9 cellular contexts compared by ENCODE assay signal in genomic region chr4:146159384-146160058, GRCh38. TPM values are rescaled to one million over a fixed set of nuclear protein-coding genes. Genes with fewer than 3 reads are reported as not detected.
DNase-seq lines count a peak whose midpoint lies in the region; ATAC-seq and TF ChIP-seq lines count a peak whose summit lies in the region.
"Had no signal": no experiment of that assay in that cellular context is flagged by ENCODE, and none has a peak within 500 bp of the region (broad histone marks: within the 10 kb centered on the region; RNA-seq: fewer than 3 reads in every experiment).

No MANE protein-coding gene starts in this region.

- H3K27ac ChIP-seq in ACC112 (ENCODE audit: low read depth, low read length), result no peak overlapping the region
- no peak overlapping the region for H3K27ac ChIP-seq in upper lobe of left lung
- H3K27ac ChIP-seq in prostate gland, result no peak overlapping the region

- TF ChIP-seq POLR2A in upper lobe of left lung (IDR thresholded peaks at IDR 0.05), result no peak
- no peak for TF ChIP-seq POLR2A in prostate gland (IDR thresholded peaks at IDR 0.05)

- TF ChIP-seq CTCF in omental fat pad (IDR thresholded peaks at IDR 0.05) (no peak), upper lobe of left lung (IDR thresholded peaks at IDR 0.05) (no peak), prostate gland (IDR thresholded peaks at IDR 0.05) (no peak)

- no peak for TF ChIP-seq EP300 in upper lobe of left lung (IDR thresholded peaks at IDR 0.05)

- H3K36me3 ChIP-seq in ACC112 (ENCODE audit: insufficient read depth, low read length) (no peaks in the 10 kb centered on the region), upper lobe of left lung (no peaks in the 10 kb centered on the region), prostate gland (no peaks in the 10 kb centered on the region)

- peaks cover 0 to 10% (median 2%) of the 10 kb centered on the region in 4 donors for H3K9me3 ChIP-seq in upper lobe of left lung
- H3K9me3 ChIP-seq in prostate gland, result no peaks in the 10 kb centered on the region

- peaks cover 19% of the 10 kb centered on the region; the same call in 1 of the 2 replicates for H3K27me3 ChIP-seq in ACC112 (ENCODE audit: insufficient read depth, low read length)
- H3K27me3 ChIP-seq in upper lobe of left lung, result no peaks in the 10 kb centered on the region
- H3K27me3 ChIP-seq in prostate gland (replicated peaks; ENCODE audit: insufficient read depth), result no peaks in the 10 kb centered on the region

- WGBS in upper lobe of left lung, 2 donors, result 71 to 74% methylated on average over 4 of the region's 4 CpGs
- WGBS in prostate gland, result 69% methylated on average over 4 of the region's 4 CpGs

- H2AFZ ChIP-seq in ACC112 (ENCODE audit: low read length, unreplicated experiment), result peak overlapping the region; percentile 43

- H3K4me3 ChIP-seq in ACC112 (ENCODE audit: low read depth, low read length), result no peak overlapping the region
- no peak overlapping the region for H3K4me3 ChIP-seq in upper lobe of left lung
- no peak overlapping the region for H3K4me3 ChIP-seq in prostate gland

- ATAC-seq in GM18907 (IDR thresholded peaks at IDR 0.05; ENCODE audit: unreplicated experiment) (peak; percentile 75), HG02588 (IDR thresholded peaks at IDR 0.05; ENCODE audit: unreplicated experiment) (peak; percentile 77), HG03469 (IDR thresholded peaks at IDR 0.05; ENCODE audit: unreplicated experiment) (peak; percentile 69), omental fat pad (ENCODE audit: low FRiP score) (no peak), upper lobe of left lung (ENCODE audit: low FRiP score in 2 of 2) (no peak)

- no peak for DNase-seq in NCI-H526 (lab: John Stamatoyannopoulos, UW)
- no peak for DNase-seq in omental fat pad (ENCODE audit: low spot score)
- DNase-seq in upper lobe of left lung, result no peak
- DNase-seq in prostate gland (ENCODE audit: low spot score), result no peak
- DNase-seq: glutamatergic neuron had no signal

- H3K4me1 ChIP-seq in ACC112 (ENCODE audit: control insufficient read depth, insufficient read depth, low read length, unreplicated experiment), result no peaks in the 10 kb centered on the region
- H3K4me1 ChIP-seq in upper lobe of left lung, result no peaks in the 10 kb centered on the region
- no peaks in the 10 kb centered on the region for H3K4me1 ChIP-seq in prostate gland (replicated peaks)

- no peaks in the 10 kb centered on the region for H3K79me2 ChIP-seq in ACC112 (ENCODE audit: control insufficient read depth, insufficient read depth, low read length, unreplicated experiment)

- intact Hi-C loops in prostate gland (cut with DNase I), result loop anchor here (10.0 kb wide), 1 partner anchor 185 kb away; no protein-coding TSS in a partner anchor

RNA-seq across cellular contexts. Expression of gene LSM6, which starts 16.0 kb away (rescaled TPM):
- 10 to 100 TPM; 23.2 to 60.1 (median 45.0) TPM for total RNA-seq in omental fat pad
- 10 to 100 TPM; 19.6 to 48.2 (median 33.5) TPM for total RNA-seq in upper lobe of left lung
- total RNA-seq in prostate gland, result 10 to 100 TPM; 30.2 to 93.8 TPM

RNA-seq across cellular contexts. Expression of gene REELD1, which starts 54.8 kb away (rescaled TPM):
- total RNA-seq in omental fat pad (1 to 10 TPM in 2 of 4 donors, under 1 TPM in 2; 0.24 to 3.6 (median 0.89) TPM), upper lobe of left lung (1 to 10 TPM in 2 of 6 donors, under 1 TPM in 4; 0.26 to 2.1 (median 0.73) TPM), prostate gland (10 to 100 TPM in 1 of 2 donors, 1 to 10 TPM in 1; 1.1 to 12.8 TPM)

Comparison
In these comparisons a context has a peak if more than half of its experiments do, and no peak if none do; other contexts are left out.
1. ATAC-seq: peak in GM18907 (single experiment), HG02588 (single experiment) and HG03469 (single experiment); none in omental fat pad (single experiment) and upper lobe of left lung (0 of 2).